ENCODE assay signal across 17 cellular contexts in genomic region chr2:214533511-214533910, GRCh38.
"Had no signal": no experiment of that assay in that cellular context is flagged by ENCODE, and none has a peak within 500 bp of the region (broad histone marks: within the 10 kb centered on the region; RNA-seq: fewer than 3 reads in every experiment).

No MANE protein-coding gene starts in this region.

- ATAC-seq: activated naive CD4-positive, alpha-beta T cell treated with anti-CD3 and anti-CD28 coated beads, Interleukin-2, amount 50 U/mL, for 72 hours; activated T-cell treated with anti-CD3 and anti-CD28 coated beads, Interleukin-2, amount 50 U/mL, for 72 hours; left colon; psoas muscle; right cardiac atrium had no signal

- H3K27ac Mint-ChIP-seq: activated naive CD4-positive, alpha-beta T cell treated with anti-CD3 and anti-CD28 coated beads, Interleukin-2, amount 50 U/mL, for 72 hours; activated T-cell treated with anti-CD3 and anti-CD28 coated beads, Interleukin-2, amount 50 U/mL, for 72 hours; neural progenitor cell; T-helper 2 cell treated with Interferon-gamma antibody and Interleukin-4, amounts not matched to agents 5 μg/mL and 100 μg/mL, for 36 hours had no signal

- H3K9me3 Mint-ChIP-seq: activated naive CD4-positive, alpha-beta T cell treated with anti-CD3 and anti-CD28 coated beads, Interleukin-2, amount 50 U/mL, for 72 hours; brain; neural progenitor cell; T-helper 2 cell treated with Interferon-gamma antibody and Interleukin-4, amounts not matched to agents 5 μg/mL and 100 μg/mL, for 36 hours had no signal

- H3K36me3 Mint-ChIP-seq: activated naive CD4-positive, alpha-beta T cell treated with anti-CD3 and anti-CD28 coated beads, Interleukin-2, amount 50 U/mL, for 72 hours; brain; neural progenitor cell had no signal

- DNase-seq: activated CD4-positive, alpha-beta T cell treated with anti-CD3 and anti-CD28 coated beads, Interleukin-2, amount 50 U/mL, for 4 hours; activated effector memory CD4-positive, alpha-beta T cell treated with anti-CD3 and anti-CD28 coated beads, Interleukin-2, amount 50 U/mL, for 16 hours; activated T-cell treated with anti-CD3 and anti-CD28 coated beads, Interleukin-2, amount 50 U/mL, for 72 hours; caudate nucleus; hypothalamus; islet precursor cell; left colon; psoas muscle; right cardiac atrium; stimulated activated CD4-positive, alpha-beta T cell treated with anti-CD3 and anti-CD28 coated beads, Interleukin-15, amount 100 ng/mL, for 24 hours; stimulated activated CD4-positive, alpha-beta T cell treated with anti-CD3 and anti-CD28 coated beads, Interleukin-2, amount 100 ng/mL, for 48 hours; stomach; trophoblast cell had no signal

- H3K4me3 Mint-ChIP-seq: activated T-cell treated with anti-CD3 and anti-CD28 coated beads, Interleukin-2, amount 50 U/mL, for 72 hours; brain; neural progenitor cell; T-helper 2 cell treated with Interferon-gamma antibody and Interleukin-4, amounts not matched to agents 5 μg/mL and 100 μg/mL, for 36 hours had no signal

- H3K4me1 Mint-ChIP-seq: neural progenitor cell had no signal
